14 cellular contexts compared by ENCODE assay signal in genomic region chr4:168309781-168310180, GRCh38.
DNase-seq lines count a peak whose midpoint lies in the region; ATAC-seq and TF ChIP-seq lines count a peak whose summit lies in the region.
"Had no signal": no experiment of that assay in that cellular context is flagged by ENCODE, and none has a peak within 500 bp of the region (broad histone marks: within the 10 kb centered on the region; RNA-seq: fewer than 3 reads in every experiment).

No MANE protein-coding gene starts in this region.

- TF ChIP-seq POLR2A in erythroblast (IDR thresholded peaks at IDR 0.05; ENCODE audit: low read length) = no peak

- H3K4me1 Mint-ChIP-seq in stimulated activated naive CD8-positive, alpha-beta T cell treated with anti-CD3 and anti-CD28 coated beads, Interleukin-15, amount 100 ng/mL, for 72 hours = peaks cover 6% of the 10 kb centered on the region

- H3K9me3 Mint-ChIP-seq in stimulated activated naive CD8-positive, alpha-beta T cell treated with anti-CD3 and anti-CD28 coated beads, Interleukin-15, amount 100 ng/mL, for 72 hours = peaks cover 0 to 5% of the 10 kb centered on the region in 2 donors
- H3K9me3 Mint-ChIP-seq: activated CD4-positive, alpha-beta T cell treated with anti-CD3 and anti-CD28 coated beads, Interleukin-2, amount 10 ng/mL, durations not matched to agents 7 days and 5 days had no signal

- DNase-seq in NCI-H2227 treated with DMSO at 0.1 percent for 48 hours (lab: John Stamatoyannopoulos, UW) (peak; percentile 0), NCI-H2227 (lab: John Stamatoyannopoulos, UW; ENCODE audit: unreplicated experiment) (no peak), NCI-H345 treated with DMSO at 0.1 percent for 48 hours (lab: John Stamatoyannopoulos, UW; ENCODE audit: unreplicated experiment) (peak; percentile 17), erythroblast (lab: John Stamatoyannopoulos, UW) (peak; percentile 54 to 84), pons (ENCODE audit: low spot score) (peak; percentile 3)
- no peak for DNase-seq in stimulated activated naive CD8-positive, alpha-beta T cell treated with anti-CD3 and anti-CD28 coated beads, Interleukin-15, amount 100 ng/mL, for 72 hours
- DNase-seq: activated CD4-positive, alpha-beta T cell treated with anti-CD3 and anti-CD28 coated beads, Interleukin-2, amount 10 ng/mL, durations not matched to agents 7 days and 5 days; glutamatergic neuron; NCI-H2107; stimulated activated CD4-positive, alpha-beta T cell treated with anti-CD3 and anti-CD28 coated beads, Interleukin-12 subunit alpha, Interleukin-12 subunit beta, amount 100 ng/mL, for 4 hours had no signal

- ATAC-seq in GM19035 (IDR thresholded peaks at IDR 0.05; ENCODE audit: unreplicated experiment) = no peak
- no peak for ATAC-seq in HG02678 (IDR thresholded peaks at IDR 0.05; ENCODE audit: unreplicated experiment)
- no peak for ATAC-seq in stimulated activated naive CD8-positive, alpha-beta T cell treated with anti-CD3 and anti-CD28 coated beads, Interleukin-15, amount 100 ng/mL, for 72 hours
- ATAC-seq: Panc1 had no signal

- no peak overlapping the region for H3K27ac Mint-ChIP-seq in stimulated activated naive CD8-positive, alpha-beta T cell treated with anti-CD3 and anti-CD28 coated beads, Interleukin-15, amount 100 ng/mL, for 72 hours
- H3K27ac Mint-ChIP-seq: activated CD4-positive, alpha-beta T cell treated with anti-CD3 and anti-CD28 coated beads, Interleukin-2, amount 10 ng/mL, durations not matched to agents 7 days and 5 days; T-helper 1 cell treated with Interleukin-12 subunit alpha and Interleukin-12 subunit beta and Interleukin-4 antibody, amounts not matched to agents 30 μg/mL and 1 μg/mL, for 36 hours had no signal

- H3K27me3 Mint-ChIP-seq in stimulated activated naive CD8-positive, alpha-beta T cell treated with anti-CD3 and anti-CD28 coated beads, Interleukin-15, amount 100 ng/mL, for 72 hours = no peaks in the 10 kb centered on the region
- H3K27me3 Mint-ChIP-seq: activated CD4-positive, alpha-beta T cell treated with anti-CD3 and anti-CD28 coated beads, Interleukin-2, amount 10 ng/mL, durations not matched to agents 7 days and 5 days had no signal

- H3K4me3 Mint-ChIP-seq in stimulated activated naive CD8-positive, alpha-beta T cell treated with anti-CD3 and anti-CD28 coated beads, Interleukin-15, amount 100 ng/mL, for 72 hours = no peak overlapping the region
- H3K4me3 Mint-ChIP-seq: activated CD4-positive, alpha-beta T cell treated with anti-CD3 and anti-CD28 coated beads, Interleukin-2, amount 10 ng/mL, durations not matched to agents 7 days and 5 days; T-helper 1 cell treated with Interleukin-12 subunit alpha and Interleukin-12 subunit beta and Interleukin-4 antibody, amounts not matched to agents 30 μg/mL and 1 μg/mL, for 36 hours had no signal

Comparison
In these comparisons a context has a peak if more than half of its experiments do, and no peak if none do; other contexts are left out.
1. DNase-seq: peak in NCI-H2227 treated with DMSO at 0.1 percent for 48 hours (single experiment), NCI-H345 treated with DMSO at 0.1 percent for 48 hours (single experiment), erythroblast (2 of 2) and pons (single experiment); none in NCI-H2227 (single experiment) and stimulated activated naive CD8-positive, alpha-beta T cell treated with anti-CD3 and anti-CD28 coated beads, Interleukin-15, amount 100 ng/mL, for 72 hours (0 of 2).